ENCODE assay signal across 16 cellular contexts in genomic region chrX:13287816-13288215, GRCh38. TPM values are rescaled to one million over a fixed set of nuclear protein-coding genes. Genes with fewer than 3 reads are reported as not detected.
A peak's percentile ranks its signal among the peaks of the same experiment; 100 is the strongest.
DNase-seq lines count a peak whose midpoint lies in the region; ATAC-seq and TF ChIP-seq lines count a peak whose summit lies in the region.
"Had no signal": no experiment of that assay in that cellular context is flagged by ENCODE, and none has a peak within 500 bp of the region (broad histone marks: within the 10 kb centered on the region; RNA-seq: fewer than 3 reads in every experiment).

No MANE protein-coding gene starts in this region.

- no peaks in the 10 kb centered on the region for H3K9me3 ChIP-seq in T-helper 17 cell (ENCODE audit: control insufficient read depth, low read length, poor library complexity, severe bottlenecking)
- H3K9me3 ChIP-seq: transverse colon had no signal

- no peak overlapping the region for H3K4me3 Mint-ChIP-seq in T-helper 17 cell
- H3K4me3 Mint-ChIP-seq: natural killer cell treated with Interleukin-12 subunit alpha and Interleukin-12 subunit beta and Interleukin-15 and Interleukin-18, amount 100 ng/mL, for 72 hours had no signal

- no peaks in the 10 kb centered on the region for H3K36me3 Mint-ChIP-seq in T-helper 17 cell (ENCODE audit: low read depth)
- H3K36me3 Mint-ChIP-seq: natural killer cell treated with Interleukin-12 subunit alpha and Interleukin-12 subunit beta and Interleukin-15 and Interleukin-18, amount 100 ng/mL, for 72 hours had no signal

- no peak overlapping the region for H3K4me3 ChIP-seq in brain microvascular endothelial cell (ENCODE audit: low read depth, low read length)
- H3K4me3 ChIP-seq: transverse colon had no signal

- peak overlapping the region; percentile 77 for H3K27ac ChIP-seq in brain microvascular endothelial cell
- H3K27ac ChIP-seq: foreskin keratinocyte, transverse colon had no signal

- no peaks in the 10 kb centered on the region for H3K27me3 ChIP-seq in brain microvascular endothelial cell (replicated peaks)
- H3K27me3 ChIP-seq: foreskin keratinocyte, transverse colon had no signal

- ATAC-seq in sciatic nerve, result no peak
- no peak for ATAC-seq in T-helper 17 cell
- ATAC-seq: foreskin keratinocyte; natural killer cell treated with Interleukin-12 subunit alpha and Interleukin-12 subunit beta and Interleukin-15 and Interleukin-18, amount 100 ng/mL, for 72 hours had no signal

- TF ChIP-seq CTCF in brain microvascular endothelial cell (IDR thresholded peaks at IDR 0.05; ENCODE audit: low read depth, low read length, missing control alignments), result no peak

- no peak overlapping the region for H3K27ac Mint-ChIP-seq in T-helper 17 cell
- H3K27ac Mint-ChIP-seq: natural killer cell treated with Interleukin-12 subunit alpha and Interleukin-12 subunit beta and Interleukin-15 and Interleukin-18, amount 100 ng/mL, for 72 hours had no signal

- H3K36me3 ChIP-seq in brain microvascular endothelial cell (replicated peaks), result no peaks in the 10 kb centered on the region
- H3K36me3 ChIP-seq: transverse colon had no signal

- in situ Hi-C loops in ACHN (cut with HindIII; ENCODE audit: low pct_ligation_motif_present, low pct_unique_long_range_greater_than_20kb, low sequenced_read_pairs), result no loop called here
- in situ Hi-C loops in KBM-7 (cut with MboI; ENCODE audit: low pct_unique_long_range_greater_than_20kb, low sequenced_read_pairs), result no loop called here
- in situ Hi-C loops in brain microvascular endothelial cell (cut with HindIII; ENCODE audit: low pct_ligation_motif_present, low sequenced_read_pairs), result no loop called here

- H3K4me1 Mint-ChIP-seq in T-helper 17 cell, result no peaks in the 10 kb centered on the region

- DNase-seq in ACHN (peak; percentile 7), KBM-7 (peak; percentile 9), brain microvascular endothelial cell (peak; percentile 41), kidney tubule cell (ENCODE audit: low spot score) (peak; percentile 32), sciatic nerve (ENCODE audit: low spot score) (no peak), cardiac septum (ENCODE audit: low spot score) (no peak), T-helper 17 cell (no peak)
- DNase-seq in stimulated activated CD4-positive, alpha-beta T cell treated with anti-CD3 and anti-CD28 coated beads, Interleukin-2, amount 100 ng/mL, for 24 hours, result no peak
- DNase-seq: DMS 273 treated with DMSO at 0.1 percent for 48 hours, foreskin keratinocyte, transverse colon had no signal

- no peaks in the 10 kb centered on the region for H3K27me3 Mint-ChIP-seq in T-helper 17 cell

- intact Hi-C loops in sciatic nerve (cut with DNase I) (no loop called here), cardiac septum (cut with DNase I) (no loop called here)

RNA-seq across cellular contexts. Expression of gene ATXN3L, which starts 32.0 kb away (rescaled TPM):
- total RNA-seq in sciatic nerve, result not detected
- total RNA-seq in cardiac septum, result not detected
- total RNA-seq in T-helper 17 cell, result not detected
- total RNA-seq: cerebellum; foreskin keratinocyte; H4; kidney epithelial cell; natural killer cell treated with Interleukin-12 subunit alpha and Interleukin-12 subunit beta and Interleukin-15 and Interleukin-18, amount 100 ng/mL, for 72 hours; T-helper 1 cell treated with Interleukin-12 subunit alpha and Interleukin-12 subunit beta and Interleukin-4 antibody, amounts not matched to agents 30 ng/mL and 1 ng/mL, for 36 hours; transverse colon had no signal

Comparison
In these comparisons a context has a peak if more than half of its experiments do, and no peak if none do; other contexts are left out.
1. DNase-seq: peak in ACHN (single experiment), KBM-7 (single experiment), brain microvascular endothelial cell (single experiment) and kidney tubule cell (single experiment); none in sciatic nerve (single experiment), cardiac septum (single experiment), stimulated activated CD4-positive, alpha-beta T cell treated with anti-CD3 and anti-CD28 coated beads, Interleukin-2, amount 100 ng/mL, for 24 hours (0 of 2) and T-helper 17 cell (0 of 3).